Comparison of ENCODE assay signal across 8 cellular contexts in genomic region chr18:76491436-76491800, GRCh38. TPM values are rescaled to one million over a fixed set of nuclear protein-coding genes. Genes with fewer than 3 reads are reported as not detected.
A peak's percentile ranks its signal among the peaks of the same experiment; 100 is the strongest.
DNase-seq lines count a peak whose midpoint lies in the region; ATAC-seq and TF ChIP-seq lines count a peak whose summit lies in the region.

No MANE protein-coding gene starts in this region.

- no peaks in the 10 kb centered on the region for H3K27me3 Mint-ChIP-seq in activated T-helper 17 cell treated with anti-CD3 and anti-CD28 coated beads, Interleukin-2, amount 50 U/mL, for 72 hours
- H3K27me3 Mint-ChIP-seq in naive thymus-derived CD4-positive, alpha-beta T cell: peaks cover 0 to 76% (median 0%) of the 10 kb centered on the region in 5 donors

- H3K36me3 Mint-ChIP-seq in activated T-helper 17 cell treated with anti-CD3 and anti-CD28 coated beads, Interleukin-2, amount 50 U/mL, for 72 hours (ENCODE audit: low read depth): peaks cover 18% of the 10 kb centered on the region
- H3K36me3 Mint-ChIP-seq in naive thymus-derived CD4-positive, alpha-beta T cell: peaks cover 0 to 4% (median 0%) of the 10 kb centered on the region in 5 donors

- H3K27me3 ChIP-seq in SK-N-SH (ENCODE audit: insufficient read depth): no peaks in the 10 kb centered on the region; the same call in 1 of the 2 replicates
- H3K27me3 ChIP-seq in naive thymus-derived CD4-positive, alpha-beta T cell (ENCODE audit: control insufficient read depth in 2 of 2, insufficient read depth in 2 of 2, low read length in 2 of 2): no peaks in the 10 kb centered on the region
- no peaks in the 10 kb centered on the region for H3K27me3 ChIP-seq in thoracic aorta (replicated peaks; ENCODE audit: insufficient read depth)

- H2AFZ ChIP-seq in SK-N-SH (ENCODE audit: low read depth): no peak overlapping the region

- no peak for TF ChIP-seq RAD21 in SK-N-SH (IDR thresholded peaks at IDR 0.05; ENCODE audit: low read length)

- POLR2A ChIA-PET in SK-N-SH (lab: Yijun Ruan, JAX): no interaction called here
- POLR2A ChIA-PET in naive thymus-derived CD4-positive, alpha-beta T cell (lab: Charles Lee): no interaction called here

- intact Hi-C loops in naive thymus-derived CD4-positive, alpha-beta T cell (cut with micrococcal nuclease): loop anchor here (2.0 to 10.0 kb wide), 11 partner anchors 15 to 1994 kb away; partner anchors contain the start of genes CNDP2 (in 1 of the 2), PTGR3 (in 1 of the 2) and ZNF407 (in 1 of the 2)

- no peak for TF ChIP-seq EP300 in SK-N-SH (IDR thresholded peaks at IDR 0.05; ENCODE audit: borderline replicate concordance in 1 of 2, low read depth in 1 of 2, low read length in 1 of 2)

- peaks cover 15% of the 10 kb centered on the region for H3K4me1 Mint-ChIP-seq in activated T-helper 17 cell treated with anti-CD3 and anti-CD28 coated beads, Interleukin-2, amount 50 U/mL, for 72 hours
- peaks cover 31 to 56% (median 47%) of the 10 kb centered on the region in 7 donors for H3K4me1 Mint-ChIP-seq in naive thymus-derived CD4-positive, alpha-beta T cell

- TF ChIP-seq CTCF in SK-N-SH (IDR thresholded peaks at IDR 0.05) (no peak), thoracic aorta (IDR thresholded peaks at IDR 0.05) (no peak)

- H3K4me1 ChIP-seq in SK-N-SH (ENCODE audit: control insufficient read depth in 1 of 2, insufficient read depth in 2 of 2, low read depth in 1 of 2, low read length in 1 of 2) (peaks cover 15 to 26% of the 10 kb centered on the region in 2 experiments; a peak in 3 of 4 replicates), thoracic aorta (ENCODE audit: control insufficient read depth in 1 of 2, low read depth in 2 of 2) (peaks cover 3 to 11% of the 10 kb centered on the region in 2 donors)
- H3K4me1 ChIP-seq in naive thymus-derived CD4-positive, alpha-beta T cell (ENCODE audit: control insufficient read depth in 2 of 2, insufficient read depth in 2 of 2, low read length in 2 of 2): peaks cover 8 to 9% of the 10 kb centered on the region in 2 donors

- ATAC-seq in SK-N-SH treated with all-trans-retinoic acid at 6 μM for 48 hours (no peak), thoracic aorta (ENCODE audit: insufficient number of reproducible peaks, low FRiP score, low read depth) (no peak), GM19455 (IDR thresholded peaks at IDR 0.05; ENCODE audit: unreplicated experiment) (no peak)
- ATAC-seq in activated T-helper 17 cell treated with anti-CD3 and anti-CD28 coated beads, Interleukin-2, amount 50 U/mL, for 72 hours (replicated peaks): peak; percentile 2
- ATAC-seq in naive thymus-derived CD4-positive, alpha-beta T cell: peak; percentile 57

- no peaks in the 10 kb centered on the region for H3K9me3 Mint-ChIP-seq in activated T-helper 17 cell treated with anti-CD3 and anti-CD28 coated beads, Interleukin-2, amount 50 U/mL, for 72 hours
- peaks cover 0 to 1% (median 0%) of the 10 kb centered on the region in 11 donors for H3K9me3 Mint-ChIP-seq in naive thymus-derived CD4-positive, alpha-beta T cell

- H3K9me3 ChIP-seq in SK-N-SH (no peaks in the 10 kb centered on the region), thoracic aorta (no peaks in the 10 kb centered on the region)
- H3K9me3 ChIP-seq in naive thymus-derived CD4-positive, alpha-beta T cell (ENCODE audit: control insufficient read depth in 2 of 3, low read length in 3 of 3): no peaks in the 10 kb centered on the region

- DNase-seq in SK-N-SH: peak; percentile 81
- DNase-seq in NCI-H748 (lab: John Stamatoyannopoulos, UW; ENCODE audit: unreplicated experiment): peak; percentile 88
- DNase-seq in fibroblast of gingiva (ENCODE audit: low read depth): peak; percentile 65
- peak; percentile 35 to 81 (median 49) for DNase-seq in naive thymus-derived CD4-positive, alpha-beta T cell
- no peak for DNase-seq in thoracic aorta (ENCODE audit: low spot score)

- peak overlapping the region; percentile 62 to 81 for H3K4me3 ChIP-seq in SK-N-SH (ENCODE audit: low read depth in 2 of 2, low read length in 1 of 2)
- peak overlapping the region; percentile 87 for H3K4me3 ChIP-seq in naive thymus-derived CD4-positive, alpha-beta T cell (ENCODE audit: low read length)
- peak overlapping the region; percentile 71 for H3K4me3 ChIP-seq in thoracic aorta

- peak overlapping the region; percentile 89 for H3K4me3 Mint-ChIP-seq in activated T-helper 17 cell treated with anti-CD3 and anti-CD28 coated beads, Interleukin-2, amount 50 U/mL, for 72 hours
- peak overlapping the region; percentile 94 to 96 (median 95) for H3K4me3 Mint-ChIP-seq in naive thymus-derived CD4-positive, alpha-beta T cell

- H3K9me2 ChIP-seq in SK-N-SH: no peaks in the 10 kb centered on the region

- H3K36me3 ChIP-seq in SK-N-SH (replicated peaks in 1 of 2; ENCODE audit: control insufficient read depth in 1 of 2, insufficient read depth in 2 of 2, low read length in 1 of 2) (no peaks in the 10 kb centered on the region), thoracic aorta (no peaks in the 10 kb centered on the region)
- H3K36me3 ChIP-seq in naive thymus-derived CD4-positive, alpha-beta T cell (ENCODE audit: control insufficient read depth in 2 of 3, insufficient read depth in 3 of 3, low read length in 3 of 3): no peaks in the 10 kb centered on the region

- 7% methylated on average over 3 of the region's 37 CpGs for WGBS in SK-N-SH (ENCODE audit: low lambda C conversion rate)

- H3K27ac Mint-ChIP-seq in activated T-helper 17 cell treated with anti-CD3 and anti-CD28 coated beads, Interleukin-2, amount 50 U/mL, for 72 hours: peak overlapping the region; percentile 81
- H3K27ac Mint-ChIP-seq in naive thymus-derived CD4-positive, alpha-beta T cell: peak overlapping the region in 5 of 9 donors; percentile 38 to 95 (median 65)

- peak overlapping the region; percentile 98 for H3K4me2 ChIP-seq in SK-N-SH

- H3F3A ChIP-seq in SK-N-SH (replicated peaks; ENCODE audit: insufficient read depth): peaks cover 10% of the 10 kb centered on the region

- H3K79me2 ChIP-seq in SK-N-SH (ENCODE audit: insufficient read depth): peaks cover 25% of the 10 kb centered on the region

- H3K9ac ChIP-seq in SK-N-SH: peak overlapping the region; percentile 53; the same call in 1 of the 2 replicates

- H4K20me1 ChIP-seq in SK-N-SH (ENCODE audit: insufficient read depth): peaks cover 6% of the 10 kb centered on the region; the same call in 1 of the 2 replicates

- H3K27ac ChIP-seq in SK-N-SH (ENCODE audit: low read depth in 2 of 2, low read length in 1 of 2) (peak overlapping the region; percentile 70 to 72; a peak in 3 of 4 replicates), thoracic aorta (peak overlapping the region in 1 of 2 donors; percentile 73)
- peak overlapping the region; percentile 65 for H3K27ac ChIP-seq in naive thymus-derived CD4-positive, alpha-beta T cell (ENCODE audit: low read depth, low read length)

- CTCF ChIA-PET in SK-N-SH (lab: Yijun Ruan, JAX): no interaction called here
- CTCF ChIA-PET in naive thymus-derived CD4-positive, alpha-beta T cell (lab: Charles Lee): no interaction called here

TF ChIP-seq in SK-N-SH, 30 proteins besides CTCF, POLR2A, EP300 and RAD21:
- TF ChIP-seq, protein P1, sequence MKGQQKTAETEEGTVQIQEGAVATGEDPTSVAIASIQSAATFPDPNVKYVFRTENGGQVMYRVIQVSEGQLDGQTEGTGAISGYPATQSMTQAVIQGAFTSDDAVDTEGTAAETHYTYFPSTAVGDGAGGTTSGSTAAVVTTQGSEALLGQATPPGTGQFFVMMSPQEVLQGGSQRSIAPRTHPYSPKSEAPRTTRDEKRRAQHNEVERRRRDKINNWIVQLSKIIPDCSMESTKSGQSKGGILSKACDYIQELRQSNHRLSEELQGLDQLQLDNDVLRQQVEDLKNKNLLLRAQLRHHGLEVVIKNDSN (IDR thresholded peaks at IDR 0.05; ENCODE audit: borderline replicate concordance, low read depth): peak; percentile 47; the same call in 1 of the 2 replicates
- TF ChIP-seq, protein P2, sequence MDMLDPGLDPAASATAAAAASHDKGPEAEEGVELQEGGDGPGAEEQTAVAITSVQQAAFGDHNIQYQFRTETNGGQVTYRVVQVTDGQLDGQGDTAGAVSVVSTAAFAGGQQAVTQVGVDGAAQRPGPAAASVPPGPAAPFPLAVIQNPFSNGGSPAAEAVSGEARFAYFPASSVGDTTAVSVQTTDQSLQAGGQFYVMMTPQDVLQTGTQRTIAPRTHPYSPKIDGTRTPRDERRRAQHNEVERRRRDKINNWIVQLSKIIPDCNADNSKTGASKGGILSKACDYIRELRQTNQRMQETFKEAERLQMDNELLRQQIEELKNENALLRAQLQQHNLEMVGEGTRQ (IDR thresholded peaks at IDR 0.05; ENCODE audit: borderline replicate concordance, low read depth, low read length): no peak
TF ChIP-seq in SK-N-SH: peak in this region for 1.

TF ChIP-seq in SK-N-SH treated with all-trans-retinoic acid at 6 μM for 48 hours, 23 proteins besides CTCF, POLR2A, EP300 and RAD21 (continues in another document):
- TF ChIP-seq PATZ1 (CRISPR knock-in tag; IDR thresholded peaks at IDR 0.05; ENCODE audit: borderline replicate concordance): no peak
- TF ChIP-seq ARNTL (CRISPR knock-in tag; IDR thresholded peaks at IDR 0.05; ENCODE audit: borderline replicate concordance, low read depth): no peak
- no peak for TF ChIP-seq ZC3H10 (CRISPR knock-in tag; IDR thresholded peaks at IDR 0.05)
- no peak for TF ChIP-seq OSR1 (CRISPR knock-in tag; IDR thresholded peaks at IDR 0.05)
- no peak for TF ChIP-seq GLIS3 (CRISPR knock-in tag; IDR thresholded peaks at IDR 0.05)
- no peak for TF ChIP-seq ZNF70 (CRISPR knock-in tag; IDR thresholded peaks at IDR 0.05)

RNA-seq across cellular contexts. Expression of gene ZNF516, which starts 3.6 kb away (rescaled TPM):
- polyA plus RNA-seq in SK-N-SH (2012; rRNA removed): 3.4 and 4.4 TPM in 2 replicates
- 2.8 and 2.9 TPM in 2 replicates for polyA plus RNA-seq in SK-N-SH (2012; cell fraction: cytosol; rRNA removed)
- polyA plus RNA-seq in SK-N-SH (2012; cell fraction: nucleus; rRNA removed): 10.3 and 10.8 TPM in 2 replicates
- total RNA-seq in activated T-helper 17 cell treated with anti-CD3 and anti-CD28 coated beads, Interleukin-2, amount 50 U/mL, for 72 hours: 10 to 100 TPM in 1 of 2 donors, 1 to 10 TPM in 1; 3.7 to 22.8 TPM
- 10 to 100 TPM in 4 of 5 experiments, 1 to 10 TPM in 1; 1.9 to 60.4 (median 22.6) TPM for total RNA-seq in naive thymus-derived CD4-positive, alpha-beta T cell
- 1 to 10 TPM; 3.5 to 5.4 TPM for polyA plus RNA-seq in naive thymus-derived CD4-positive, alpha-beta T cell
- total RNA-seq in thoracic aorta: 10 to 100 TPM; 19.5 to 19.8 TPM

Comparison
In these comparisons a context has a peak if more than half of its experiments do, and no peak if none do; other contexts are left out.
1. ATAC-seq: peak in activated T-helper 17 cell treated with anti-CD3 and anti-CD28 coated beads, Interleukin-2, amount 50 U/mL, for 72 hours (single experiment) and naive thymus-derived CD4-positive, alpha-beta T cell (single experiment); none in SK-N-SH treated with all-trans-retinoic acid at 6 μM for 48 hours (single experiment), thoracic aorta (single experiment) and GM19455 (single experiment).
2. Peak in every context shown above with its lines, with median percentiles within 50 percentile points of each other: H3K4me3 ChIP-seq.